Comparison of ENCODE assay signal across 29 cellular contexts in genomic region chr22:29748248-29748893, GRCh38. TPM values are rescaled to one million over a fixed set of nuclear protein-coding genes. Genes with fewer than 3 reads are reported as not detected.
DNase-seq lines count a peak whose midpoint lies in the region; ATAC-seq and TF ChIP-seq lines count a peak whose summit lies in the region.
"Had no signal": no experiment of that assay in that cellular context is flagged by ENCODE, and none has a peak within 500 bp of the region (broad histone marks: within the 10 kb centered on the region; RNA-seq: fewer than 3 reads in every experiment).

No MANE protein-coding gene starts in this region.

- H3K4me3 ChIP-seq in WERI-Rb-1 (ENCODE audit: low read depth, low read length) (no peak overlapping the region), transverse colon (no peak overlapping the region), aorta (ENCODE audit: low read length in 2 of 2) (no peak overlapping the region)
- H3K4me3 ChIP-seq: SJCRH30, skin epidermis, upper lobe of right lung had no signal

- ATAC-seq in esophagus mucosa (peak; percentile 72), aorta (ENCODE audit: low FRiP score) (no peak)
- ATAC-seq: activated CD8-positive, alpha-beta T cell treated with anti-CD3 and anti-CD28 coated beads for 36 hours; CD8-positive, alpha-beta T cell; Panc1; T-cell; upper lobe of right lung had no signal

- in situ Hi-C loops in transverse colon (cut with MboI; ENCODE audit: low pct_ligation_motif_present in 1 of 4, low pct_unique_long_range_greater_than_20kb in 1 of 4, low sequenced_read_pairs in 3 of 4) = no loop called here

- H3K27ac ChIP-seq in WERI-Rb-1 (peak overlapping the region; percentile 44), transverse colon (no peak overlapping the region), aorta (ENCODE audit: low read depth in 1 of 2, low read length in 2 of 2) (no peak overlapping the region)
- H3K27ac ChIP-seq: 22Rv1, SJCRH30, upper lobe of right lung had no signal

- H3K9me3 ChIP-seq in WERI-Rb-1 (ENCODE audit: severe bottlenecking) = no peaks in the 10 kb centered on the region
- H3K9me3 ChIP-seq in transverse colon = no peaks in the 10 kb centered on the region
- H3K9me3 ChIP-seq in aorta (ENCODE audit: control insufficient read depth, low read length) = no peaks in the 10 kb centered on the region
- H3K9me3 ChIP-seq: SJCRH30, upper lobe of right lung had no signal

- H3K36me3 ChIP-seq in WERI-Rb-1 (0 out of 2 replicates have a peak, but pooled peaks cover 6% of the 10 kb centered on the region), transverse colon (peaks cover 0 to 5% (median 0%) of the 10 kb centered on the region in 4 donors), aorta (ENCODE audit: control insufficient read depth in 1 of 2, insufficient read depth in 2 of 2, low read length in 1 of 2) (peaks cover 0 to 3% of the 10 kb centered on the region in 2 donors)
- H3K36me3 ChIP-seq: SJCRH30 had no signal

- CTCF ChIA-PET in activated naive CD4-positive, alpha-beta T cell treated with anti-CD3 and anti-CD28 coated beads, Interleukin-2, amount 10 ng/mL, durations not matched to agents 7 days and 5 days (lab: Charles Lee) = no interaction called here
- CTCF ChIA-PET in activated naive CD4-positive, alpha-beta T cell treated with anti-CD3 and anti-CD28 coated beads for 36 hours (lab: Charles Lee) = no interaction called here

- intact Hi-C loops in activated naive CD4-positive, alpha-beta T cell treated with anti-CD3 and anti-CD28 coated beads for 36 hours (cut with micrococcal nuclease) = no loop called here
- intact Hi-C loops in transverse colon (cut with DNase I; ENCODE audit: low total_unique reads) = no loop called here
- intact Hi-C loops in aorta (cut with DNase I) = no loop called here

- TF ChIP-seq EP300 in transverse colon (IDR thresholded peaks at IDR 0.05; ENCODE audit: low read depth) = no peak

- H3K27ac Mint-ChIP-seq in activated naive CD4-positive, alpha-beta T cell treated with anti-CD3 and anti-CD28 coated beads, Interleukin-2, amount 10 ng/mL, durations not matched to agents 7 days and 5 days = peak overlapping the region; percentile 19
- H3K27ac Mint-ChIP-seq in activated naive CD4-positive, alpha-beta T cell treated with anti-CD3 and anti-CD28 coated beads for 36 hours = no peak overlapping the region
- H3K27ac Mint-ChIP-seq: activated CD8-positive, alpha-beta T cell treated with anti-CD3 and anti-CD28 coated beads for 36 hours; CD8-positive, alpha-beta T cell; T-cell had no signal

- no peaks in the 10 kb centered on the region for H3K27me3 Mint-ChIP-seq in activated naive CD4-positive, alpha-beta T cell treated with anti-CD3 and anti-CD28 coated beads, Interleukin-2, amount 10 ng/mL, durations not matched to agents 7 days and 5 days
- H3K27me3 Mint-ChIP-seq in activated naive CD4-positive, alpha-beta T cell treated with anti-CD3 and anti-CD28 coated beads for 36 hours (ENCODE audit: low read depth) = no peaks in the 10 kb centered on the region
- H3K27me3 Mint-ChIP-seq: activated CD8-positive, alpha-beta T cell treated with anti-CD3 and anti-CD28 coated beads for 36 hours; T-cell had no signal

- peaks cover 21% of the 10 kb centered on the region for H3K4me1 Mint-ChIP-seq in activated naive CD4-positive, alpha-beta T cell treated with anti-CD3 and anti-CD28 coated beads, Interleukin-2, amount 10 ng/mL, durations not matched to agents 7 days and 5 days
- peaks cover 4% of the 10 kb centered on the region for H3K4me1 Mint-ChIP-seq in activated naive CD4-positive, alpha-beta T cell treated with anti-CD3 and anti-CD28 coated beads for 36 hours (ENCODE audit: low read depth)

- H3K4me3 Mint-ChIP-seq in activated naive CD4-positive, alpha-beta T cell treated with anti-CD3 and anti-CD28 coated beads, Interleukin-2, amount 10 ng/mL, durations not matched to agents 7 days and 5 days = no peak overlapping the region
- H3K4me3 Mint-ChIP-seq in activated naive CD4-positive, alpha-beta T cell treated with anti-CD3 and anti-CD28 coated beads for 36 hours = no peak overlapping the region
- H3K4me3 Mint-ChIP-seq: activated CD8-positive, alpha-beta T cell treated with anti-CD3 and anti-CD28 coated beads for 36 hours; CD8-positive, alpha-beta T cell; H9; T-cell had no signal

- TF ChIP-seq CTCF in WERI-Rb-1 (IDR thresholded peaks at IDR 0.05; ENCODE audit: low read depth, low read length) (no peak), transverse colon (IDR thresholded peaks at IDR 0.05) (no peak)

- no peaks in the 10 kb centered on the region for H3K4me1 ChIP-seq in transverse colon
- H3K4me1 ChIP-seq in aorta (ENCODE audit: control insufficient read depth in 1 of 2, insufficient read depth in 2 of 2, low read length in 2 of 2) = no peaks in the 10 kb centered on the region

- no peaks in the 10 kb centered on the region for H3K27me3 ChIP-seq in WERI-Rb-1 (ENCODE audit: insufficient read depth, low read depth, severe bottlenecking)
- H3K27me3 ChIP-seq in transverse colon = no peaks in the 10 kb centered on the region
- no peaks in the 10 kb centered on the region for H3K27me3 ChIP-seq in aorta (ENCODE audit: control insufficient read depth in 1 of 2, insufficient read depth in 2 of 2, low read length in 1 of 2)
- H3K27me3 ChIP-seq: SJCRH30, upper lobe of right lung had no signal

- H3K9me3 Mint-ChIP-seq in activated naive CD4-positive, alpha-beta T cell treated with anti-CD3 and anti-CD28 coated beads, Interleukin-2, amount 10 ng/mL, durations not matched to agents 7 days and 5 days = no peaks in the 10 kb centered on the region
- no peaks in the 10 kb centered on the region for H3K9me3 Mint-ChIP-seq in activated naive CD4-positive, alpha-beta T cell treated with anti-CD3 and anti-CD28 coated beads for 36 hours
- H3K9me3 Mint-ChIP-seq: activated CD8-positive, alpha-beta T cell treated with anti-CD3 and anti-CD28 coated beads for 36 hours; CD8-positive, alpha-beta T cell; H9; T-cell had no signal

- WGBS in transverse colon (ENCODE audit: low coverage in 1 of 2), 2 donors = 90% methylated on average over 9 of the region's 9 CpGs; no CpG with 5 or more reads in 1 of the 2 donors
- WGBS in aorta, 2 donors = 92 to 95% methylated on average over 9 of the region's 9 CpGs

- no peak for TF ChIP-seq POLR2A in transverse colon (IDR thresholded peaks at IDR 0.05)

- DNase-seq in activated naive CD4-positive, alpha-beta T cell treated with anti-CD3 and anti-CD28 coated beads, Interleukin-2, amount 10 ng/mL, durations not matched to agents 7 days and 5 days = no peak
- no peak for DNase-seq in activated naive CD4-positive, alpha-beta T cell treated with anti-CD3 and anti-CD28 coated beads for 36 hours
- DNase-seq in WERI-Rb-1 (no peak), transverse colon (peak; percentile 36), aorta (no peak), NCI-H2196 (lab: John Stamatoyannopoulos, UW; ENCODE audit: unreplicated experiment) (no peak), NCI-H1694 treated with DMSO at 0.1 percent for 48 hours (lab: John Stamatoyannopoulos, UW) (no peak)
- DNase-seq: activated CD4-positive, CD25-positive, alpha-beta regulatory T cell treated with anti-CD3 and anti-CD28 coated beads, Interleukin-2, amount 50 U/mL, for 72 hours; activated CD8-positive, alpha-beta T cell treated with anti-CD3 and anti-CD28 coated beads for 36 hours; activated naive CD4-positive, alpha-beta T cell; anterior cingulate cortex; CD8-positive, alpha-beta T cell; H9; head of caudate nucleus; kidney glomerular epithelial cell; NCI-H1105; NCI-H2029 treated with DMSO at 0.1 percent for 48 hours; occipital lobe; SJCRH30; stimulated activated CD4-positive, alpha-beta T cell treated with anti-CD3 and anti-CD28 coated beads, Interleukin-2, amount 100 ng/mL, for 24 hours; substantia nigra; T-cell; upper lobe of right lung had no signal

- peaks cover 9% of the 10 kb centered on the region for H3K36me3 Mint-ChIP-seq in activated naive CD4-positive, alpha-beta T cell treated with anti-CD3 and anti-CD28 coated beads, Interleukin-2, amount 10 ng/mL, durations not matched to agents 7 days and 5 days
- peaks cover 8% of the 10 kb centered on the region for H3K36me3 Mint-ChIP-seq in activated naive CD4-positive, alpha-beta T cell treated with anti-CD3 and anti-CD28 coated beads for 36 hours (ENCODE audit: low read depth)

RNA-seq across cellular contexts. Expression of gene ZMAT5, which starts 18.4 kb away (rescaled TPM):
- 10 to 100 TPM; 14.3 to 15.3 TPM for total RNA-seq in activated naive CD4-positive, alpha-beta T cell treated with anti-CD3 and anti-CD28 coated beads for 36 hours
- total RNA-seq in esophagus mucosa (21.1 TPM), transverse colon (10 to 100 TPM in 3 of 4 donors, not detected in 1; 13.8 to 20.2 (median 19.1) TPM), aorta (10 to 100 TPM; 11.3 to 18.4 TPM)
- polyA plus RNA-seq in aorta = 10 to 100 TPM; 20.0 to 29.0 TPM

RNA-seq across cellular contexts. Expression of gene UQCR10, which starts 18.8 kb away (rescaled TPM):
- 100 to 1,000 TPM; 106 to 108 TPM for total RNA-seq in activated naive CD4-positive, alpha-beta T cell treated with anti-CD3 and anti-CD28 coated beads for 36 hours
- 96.0 TPM for total RNA-seq in esophagus mucosa
- 100 to 1,000 TPM in 1 of 4 donors, 10 to 100 TPM in 3; 22.4 to 139 (median 47.3) TPM for total RNA-seq in transverse colon
- 10 to 100 TPM; 41.4 to 42.4 TPM for total RNA-seq in aorta
- polyA plus RNA-seq in aorta = 100 to 1,000 TPM in 1 of 2 donors, 10 to 100 TPM in 1; 88.4 to 189 TPM

RNA-seq across cellular contexts. Expression of gene CABP7, which starts 28.6 kb away (rescaled TPM):
- under 1 TPM in 1 of 2 experiments, not detected in 1; 0.07 TPM for total RNA-seq in activated naive CD4-positive, alpha-beta T cell treated with anti-CD3 and anti-CD28 coated beads for 36 hours
- total RNA-seq in esophagus mucosa = not detected
- total RNA-seq in transverse colon = not detected
- total RNA-seq in aorta = not detected
- polyA plus RNA-seq in aorta = under 1 TPM; 0.10 to 0.13 TPM
- total RNA-seq: cardiac septum, lung microvascular endothelial cell, upper lobe of right lung had no signal
